1 cellular context compared by ENCODE assay signal in the genomic region with DNA sequence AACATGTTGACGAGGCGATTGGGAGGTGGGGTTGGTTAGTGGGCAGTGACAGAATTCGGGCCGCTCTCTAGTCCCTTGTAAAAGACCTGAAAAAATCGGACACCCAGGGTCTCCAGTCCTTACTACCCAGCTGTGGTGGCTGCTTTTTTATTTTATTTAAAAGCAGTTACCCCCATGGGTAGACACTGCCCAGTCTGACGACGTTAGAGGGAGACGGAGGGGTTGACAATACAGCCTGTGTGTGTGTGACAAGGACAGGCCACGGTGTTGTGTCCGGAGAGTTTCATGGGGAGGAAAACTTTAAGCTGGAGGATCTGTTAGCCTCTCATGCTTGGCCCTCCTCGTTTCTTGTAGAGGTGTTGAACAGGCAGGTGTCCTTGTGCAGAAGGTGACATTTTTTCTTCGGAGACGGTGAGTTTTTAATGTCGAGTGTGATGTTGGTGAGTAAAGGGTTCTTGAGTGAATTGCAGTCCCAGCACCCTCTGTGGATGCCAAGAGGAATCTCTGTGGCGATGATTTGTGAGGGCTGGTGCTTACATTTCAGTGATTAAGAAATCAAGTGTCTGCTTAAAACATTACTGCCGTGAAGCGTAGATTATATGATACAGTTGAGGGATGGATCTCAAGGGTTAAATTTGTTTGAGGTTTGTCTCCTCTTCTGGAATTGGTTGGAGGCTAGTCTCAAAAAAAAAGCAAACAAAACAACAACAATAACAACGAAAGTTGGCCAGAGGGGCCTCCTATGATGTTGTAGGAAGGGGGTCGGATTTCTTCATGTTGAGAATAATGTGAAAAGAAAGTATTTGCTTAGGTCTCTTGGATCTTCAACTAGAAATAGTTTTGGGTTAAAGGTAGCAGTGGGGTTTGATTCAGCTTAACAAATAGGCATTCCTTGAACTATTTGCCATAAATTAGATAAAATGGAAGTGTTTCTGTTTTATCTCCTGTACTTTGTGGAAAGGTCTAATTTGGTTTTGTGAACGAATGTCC.
TF ChIP-seq lines count a peak whose summit lies in the region.

No MANE protein-coding gene starts in this region.

TF ChIP-seq in K562, 482 proteins besides CTCF, POLR2A, EP300 and RAD21 (continues in another document):
- TF ChIP-seq, protein P1, sequence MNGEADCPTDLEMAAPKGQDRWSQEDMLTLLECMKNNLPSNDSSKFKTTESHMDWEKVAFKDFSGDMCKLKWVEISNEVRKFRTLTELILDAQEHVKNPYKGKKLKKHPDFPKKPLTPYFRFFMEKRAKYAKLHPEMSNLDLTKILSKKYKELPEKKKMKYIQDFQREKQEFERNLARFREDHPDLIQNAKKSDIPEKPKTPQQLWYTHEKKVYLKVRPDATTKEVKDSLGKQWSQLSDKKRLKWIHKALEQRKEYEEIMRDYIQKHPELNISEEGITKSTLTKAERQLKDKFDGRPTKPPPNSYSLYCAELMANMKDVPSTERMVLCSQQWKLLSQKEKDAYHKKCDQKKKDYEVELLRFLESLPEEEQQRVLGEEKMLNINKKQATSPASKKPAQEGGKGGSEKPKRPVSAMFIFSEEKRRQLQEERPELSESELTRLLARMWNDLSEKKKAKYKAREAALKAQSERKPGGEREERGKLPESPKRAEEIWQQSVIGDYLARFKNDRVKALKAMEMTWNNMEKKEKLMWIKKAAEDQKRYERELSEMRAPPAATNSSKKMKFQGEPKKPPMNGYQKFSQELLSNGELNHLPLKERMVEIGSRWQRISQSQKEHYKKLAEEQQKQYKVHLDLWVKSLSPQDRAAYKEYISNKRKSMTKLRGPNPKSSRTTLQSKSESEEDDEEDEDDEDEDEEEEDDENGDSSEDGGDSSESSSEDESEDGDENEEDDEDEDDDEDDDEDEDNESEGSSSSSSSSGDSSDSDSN (IDR thresholded peaks at IDR 0.05; ENCODE audit: borderline replicate concordance in 1 of 2, low read depth in 2 of 2, low read length in 2 of 2): peak in 1 of 2 experiments; percentile 78; a peak in 1 of 4 replicates
- 0 out of 2 replicates have a peak, but pooled peaks have one; percentile 4 for TF ChIP-seq JUND (IDR thresholded peaks at IDR 0.05; ENCODE audit: borderline replicate concordance, low read depth, low read length)
- TF ChIP-seq JUND (tag; IDR thresholded peaks at IDR 0.05; ENCODE audit: borderline replicate concordance, low read depth, low read length): no peak
- 0 out of 2 replicates have a peak, but pooled peaks have one; percentile 5 for TF ChIP-seq NCOA6 (IDR thresholded peaks at IDR 0.05)
- TF ChIP-seq, protein P2, sequence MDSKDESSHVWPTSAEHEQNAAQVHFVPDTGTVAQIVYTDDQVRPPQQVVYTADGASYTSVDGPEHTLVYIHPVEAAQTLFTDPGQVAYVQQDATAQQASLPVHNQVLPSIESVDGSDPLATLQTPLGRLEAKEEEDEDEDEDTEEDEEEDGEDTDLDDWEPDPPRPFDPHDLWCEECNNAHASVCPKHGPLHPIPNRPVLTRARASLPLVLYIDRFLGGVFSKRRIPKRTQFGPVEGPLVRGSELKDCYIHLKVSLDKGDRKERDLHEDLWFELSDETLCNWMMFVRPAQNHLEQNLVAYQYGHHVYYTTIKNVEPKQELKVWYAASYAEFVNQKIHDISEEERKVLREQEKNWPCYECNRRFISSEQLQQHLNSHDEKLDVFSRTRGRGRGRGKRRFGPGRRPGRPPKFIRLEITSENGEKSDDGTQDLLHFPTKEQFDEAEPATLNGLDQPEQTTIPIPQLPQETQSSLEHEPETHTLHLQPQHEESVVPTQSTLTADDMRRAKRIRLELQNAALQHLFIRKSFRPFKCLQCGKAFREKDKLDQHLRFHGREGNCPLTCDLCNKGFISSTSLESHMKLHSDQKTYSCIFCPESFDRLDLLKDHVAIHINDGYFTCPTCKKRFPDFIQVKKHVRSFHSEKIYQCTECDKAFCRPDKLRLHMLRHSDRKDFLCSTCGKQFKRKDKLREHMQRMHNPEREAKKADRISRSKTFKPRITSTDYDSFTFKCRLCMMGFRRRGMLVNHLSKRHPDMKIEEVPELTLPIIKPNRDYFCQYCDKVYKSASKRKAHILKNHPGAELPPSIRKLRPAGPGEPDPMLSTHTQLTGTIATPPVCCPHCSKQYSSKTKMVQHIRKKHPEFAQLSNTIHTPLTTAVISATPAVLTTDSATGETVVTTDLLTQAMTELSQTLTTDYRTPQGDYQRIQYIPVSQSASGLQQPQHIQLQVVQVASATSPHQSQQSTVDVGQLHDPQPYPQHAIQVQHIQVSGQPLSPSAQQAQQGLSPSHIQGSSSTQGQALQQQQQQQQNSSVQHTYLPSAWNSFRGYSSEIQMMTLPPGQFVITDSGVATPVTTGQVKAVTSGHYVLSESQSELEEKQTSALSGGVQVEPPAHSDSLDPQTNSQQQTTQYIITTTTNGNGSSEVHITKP (IDR thresholded peaks at IDR 0.05; ENCODE audit: partially characterized antibody): peak; percentile 87
- TF ChIP-seq, protein P3, sequence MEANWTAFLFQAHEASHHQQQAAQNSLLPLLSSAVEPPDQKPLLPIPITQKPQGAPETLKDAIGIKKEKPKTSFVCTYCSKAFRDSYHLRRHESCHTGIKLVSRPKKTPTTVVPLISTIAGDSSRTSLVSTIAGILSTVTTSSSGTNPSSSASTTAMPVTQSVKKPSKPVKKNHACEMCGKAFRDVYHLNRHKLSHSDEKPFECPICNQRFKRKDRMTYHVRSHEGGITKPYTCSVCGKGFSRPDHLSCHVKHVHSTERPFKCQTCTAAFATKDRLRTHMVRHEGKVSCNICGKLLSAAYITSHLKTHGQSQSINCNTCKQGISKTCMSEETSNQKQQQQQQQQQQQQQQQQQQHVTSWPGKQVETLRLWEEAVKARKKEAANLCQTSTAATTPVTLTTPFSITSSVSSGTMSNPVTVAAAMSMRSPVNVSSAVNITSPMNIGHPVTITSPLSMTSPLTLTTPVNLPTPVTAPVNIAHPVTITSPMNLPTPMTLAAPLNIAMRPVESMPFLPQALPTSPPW (CRISPR knock-in tag; IDR thresholded peaks at IDR 0.05): no peak
- no peak for TF ChIP-seq KLF10 (CRISPR knock-in tag; IDR thresholded peaks at IDR 0.05)
- peak; percentile 28 for TF ChIP-seq MEIS2 (IDR thresholded peaks at IDR 0.05; ENCODE audit: partially characterized antibody)
- TF ChIP-seq PML (IDR thresholded peaks at IDR 0.05; ENCODE audit: low read length): no peak
- TF ChIP-seq HDAC8 (tag; IDR thresholded peaks at IDR 0.05): no peak
- 0 out of 2 replicates have a peak, but pooled peaks have one; percentile 7 for TF ChIP-seq TEAD4 (IDR thresholded peaks at IDR 0.05; ENCODE audit: low read length)
- no peak for TF ChIP-seq TEAD4 (CRISPR knock-in tag; IDR thresholded peaks at IDR 0.05; ENCODE audit: borderline replicate concordance)
- TF ChIP-seq KDM1A (IDR thresholded peaks at IDR 0.05): peak; percentile 32 to 64; a peak in 1 of 4 replicates
- TF ChIP-seq, protein P4, sequence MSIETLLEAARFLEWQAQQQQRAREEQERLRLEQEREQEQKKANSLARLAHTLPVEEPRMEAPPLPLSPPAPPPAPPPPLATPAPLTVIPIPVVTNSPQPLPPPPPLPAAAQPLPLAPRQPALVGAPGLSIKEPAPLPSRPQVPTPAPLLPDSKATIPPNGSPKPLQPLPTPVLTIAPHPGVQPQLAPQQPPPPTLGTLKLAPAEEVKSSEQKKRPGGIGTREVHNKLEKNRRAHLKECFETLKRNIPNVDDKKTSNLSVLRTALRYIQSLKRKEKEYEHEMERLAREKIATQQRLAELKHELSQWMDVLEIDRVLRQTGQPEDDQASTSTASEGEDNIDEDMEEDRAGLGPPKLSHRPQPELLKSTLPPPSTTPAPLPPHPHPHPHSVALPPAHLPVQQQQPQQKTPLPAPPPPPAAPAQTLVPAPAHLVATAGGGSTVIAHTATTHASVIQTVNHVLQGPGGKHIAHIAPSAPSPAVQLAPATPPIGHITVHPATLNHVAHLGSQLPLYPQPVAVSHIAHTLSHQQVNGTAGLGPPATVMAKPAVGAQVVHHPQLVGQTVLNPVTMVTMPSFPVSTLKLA (conservative IDR thresholded peaks at IDR 0.05): peak in 1 of 2 experiments; percentile 12; a peak in 1 of 4 replicates
- TF ChIP-seq, protein P5, sequence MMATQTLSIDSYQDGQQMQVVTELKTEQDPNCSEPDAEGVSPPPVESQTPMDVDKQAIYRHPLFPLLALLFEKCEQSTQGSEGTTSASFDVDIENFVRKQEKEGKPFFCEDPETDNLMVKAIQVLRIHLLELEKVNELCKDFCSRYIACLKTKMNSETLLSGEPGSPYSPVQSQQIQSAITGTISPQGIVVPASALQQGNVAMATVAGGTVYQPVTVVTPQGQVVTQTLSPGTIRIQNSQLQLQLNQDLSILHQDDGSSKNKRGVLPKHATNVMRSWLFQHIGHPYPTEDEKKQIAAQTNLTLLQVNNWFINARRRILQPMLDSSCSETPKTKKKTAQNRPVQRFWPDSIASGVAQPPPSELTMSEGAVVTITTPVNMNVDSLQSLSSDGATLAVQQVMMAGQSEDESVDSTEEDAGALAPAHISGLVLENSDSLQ (IDR thresholded peaks at IDR 0.05): peak; percentile 30; the same call in 1 of the 2 replicates
- TF ChIP-seq FOXA3 (CRISPR knock-in tag; conservative IDR thresholded peaks at IDR 0.05 in 1 of 2, IDR thresholded peaks at IDR 0.05 in 1 of 2): no peak
- TF ChIP-seq HDGF (IDR thresholded peaks at IDR 0.05): no peak
- peak in 1 of 2 experiments; percentile 52; a peak in 1 of 4 replicates for TF ChIP-seq FOXK2 (conservative IDR thresholded peaks at IDR 0.05 in 1 of 2, IDR thresholded peaks at IDR 0.05 in 1 of 2; ENCODE audit: low read depth in 2 of 2)
- peak; percentile 26 for TF ChIP-seq TBP (optimal IDR thresholded peaks at IDR 0.05; ENCODE audit: low read depth, low read length)
- TF ChIP-seq, protein P6, sequence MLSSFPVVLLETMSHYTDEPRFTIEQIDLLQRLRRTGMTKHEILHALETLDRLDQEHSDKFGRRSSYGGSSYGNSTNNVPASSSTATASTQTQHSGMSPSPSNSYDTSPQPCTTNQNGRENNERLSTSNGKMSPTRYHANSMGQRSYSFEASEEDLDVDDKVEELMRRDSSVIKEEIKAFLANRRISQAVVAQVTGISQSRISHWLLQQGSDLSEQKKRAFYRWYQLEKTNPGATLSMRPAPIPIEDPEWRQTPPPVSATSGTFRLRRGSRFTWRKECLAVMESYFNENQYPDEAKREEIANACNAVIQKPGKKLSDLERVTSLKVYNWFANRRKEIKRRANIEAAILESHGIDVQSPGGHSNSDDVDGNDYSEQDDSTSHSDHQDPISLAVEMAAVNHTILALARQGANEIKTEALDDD (IDR thresholded peaks at IDR 0.05): peak; percentile 44; the same call in 1 of the 2 replicates
- 0 out of 2 replicates have a peak, but pooled peaks have one; percentile 26 for TF ChIP-seq BACH1 (tag; IDR thresholded peaks at IDR 0.05)
- TF ChIP-seq CREM (IDR thresholded peaks at IDR 0.05; ENCODE audit: low read depth): peak; percentile 22; the same call in 1 of the 2 replicates
- TF ChIP-seq, protein P7, sequence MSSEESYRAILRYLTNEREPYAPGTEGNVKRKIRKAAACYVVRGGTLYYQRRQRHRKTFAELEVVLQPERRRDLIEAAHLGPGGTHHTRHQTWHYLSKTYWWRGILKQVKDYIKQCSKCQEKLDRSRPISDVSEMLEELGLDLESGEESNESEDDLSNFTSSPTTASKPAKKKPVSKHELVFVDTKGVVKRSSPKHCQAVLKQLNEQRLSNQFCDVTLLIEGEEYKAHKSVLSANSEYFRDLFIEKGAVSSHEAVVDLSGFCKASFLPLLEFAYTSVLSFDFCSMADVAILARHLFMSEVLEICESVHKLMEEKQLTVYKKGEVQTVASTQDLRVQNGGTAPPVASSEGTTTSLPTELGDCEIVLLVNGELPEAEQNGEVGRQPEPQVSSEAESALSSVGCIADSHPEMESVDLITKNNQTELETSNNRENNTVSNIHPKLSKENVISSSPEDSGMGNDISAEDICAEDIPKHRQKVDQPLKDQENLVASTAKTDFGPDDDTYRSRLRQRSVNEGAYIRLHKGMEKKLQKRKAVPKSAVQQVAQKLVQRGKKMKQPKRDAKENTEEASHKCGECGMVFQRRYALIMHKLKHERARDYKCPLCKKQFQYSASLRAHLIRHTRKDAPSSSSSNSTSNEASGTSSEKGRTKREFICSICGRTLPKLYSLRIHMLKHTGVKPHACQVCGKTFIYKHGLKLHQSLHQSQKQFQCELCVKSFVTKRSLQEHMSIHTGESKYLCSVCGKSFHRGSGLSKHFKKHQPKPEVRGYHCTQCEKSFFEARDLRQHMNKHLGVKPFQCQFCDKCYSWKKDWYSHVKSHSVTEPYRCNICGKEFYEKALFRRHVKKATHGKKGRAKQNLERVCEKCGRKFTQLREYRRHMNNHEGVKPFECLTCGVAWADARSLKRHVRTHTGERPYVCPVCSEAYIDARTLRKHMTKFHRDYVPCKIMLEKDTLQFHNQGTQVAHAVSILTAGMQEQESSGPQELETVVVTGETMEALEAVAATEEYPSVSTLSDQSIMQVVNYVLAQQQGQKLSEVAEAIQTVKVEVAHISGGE (CRISPR knock-in tag; IDR thresholded peaks at IDR 0.05): 0 out of 6 replicates have a peak, but pooled peaks of 1 of the 3 experiments have one; percentile 29
- no peak for TF ChIP-seq CBFB (CRISPR knock-in tag; IDR thresholded peaks at IDR 0.05)
- TF ChIP-seq ZBTB1 (CRISPR knock-in tag; IDR thresholded peaks at IDR 0.05; ENCODE audit: borderline replicate concordance, low read depth): no peak
- TF ChIP-seq NUFIP1 (IDR thresholded peaks at IDR 0.05; ENCODE audit: partially characterized antibody): no peak
- TF ChIP-seq FOXJ2 (tag; IDR thresholded peaks at IDR 0.05): no peak
- TF ChIP-seq SMAD4 (CRISPR knock-in tag; conservative IDR thresholded peaks at IDR 0.05): no peak
- TF ChIP-seq NCOA1 (IDR thresholded peaks at IDR 0.05; ENCODE audit: low read depth): 0 out of 2 replicates have a peak, but pooled peaks have one; percentile 18
- no peak for TF ChIP-seq IFI16 (CRISPR knock-in tag; IDR thresholded peaks at IDR 0.05)
- peak in 1 of 2 experiments; percentile 56; a peak in 1 of 4 replicates for TF ChIP-seq HDAC1 (IDR thresholded peaks at IDR 0.05)
- 0 out of 2 replicates have a peak, but pooled peaks have one; percentile 17 for TF ChIP-seq SMARCA4 (IDR thresholded peaks at IDR 0.05)
- no peak for TF ChIP-seq FOXA1 (IDR thresholded peaks at IDR 0.05; ENCODE audit: borderline replicate concordance)
- peak in 1 of 2 experiments; percentile 59; a peak in 1 of 4 replicates for TF ChIP-seq TBL1XR1 (IDR thresholded peaks at IDR 0.05; ENCODE audit: low read length in 2 of 2)
- TF ChIP-seq ZNF77 (CRISPR knock-in tag; IDR thresholded peaks at IDR 0.05): no peak
- TF ChIP-seq ZFP36 (IDR thresholded peaks at IDR 0.05; ENCODE audit: low read depth, low read length, partially characterized antibody): no peak
- TF ChIP-seq, protein P8, sequence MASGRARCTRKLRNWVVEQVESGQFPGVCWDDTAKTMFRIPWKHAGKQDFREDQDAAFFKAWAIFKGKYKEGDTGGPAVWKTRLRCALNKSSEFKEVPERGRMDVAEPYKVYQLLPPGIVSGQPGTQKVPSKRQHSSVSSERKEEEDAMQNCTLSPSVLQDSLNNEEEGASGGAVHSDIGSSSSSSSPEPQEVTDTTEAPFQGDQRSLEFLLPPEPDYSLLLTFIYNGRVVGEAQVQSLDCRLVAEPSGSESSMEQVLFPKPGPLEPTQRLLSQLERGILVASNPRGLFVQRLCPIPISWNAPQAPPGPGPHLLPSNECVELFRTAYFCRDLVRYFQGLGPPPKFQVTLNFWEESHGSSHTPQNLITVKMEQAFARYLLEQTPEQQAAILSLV (tag; IDR thresholded peaks at IDR 0.05): no peak
